ENCODE assay signal across 7 cellular contexts in the genomic region with DNA sequence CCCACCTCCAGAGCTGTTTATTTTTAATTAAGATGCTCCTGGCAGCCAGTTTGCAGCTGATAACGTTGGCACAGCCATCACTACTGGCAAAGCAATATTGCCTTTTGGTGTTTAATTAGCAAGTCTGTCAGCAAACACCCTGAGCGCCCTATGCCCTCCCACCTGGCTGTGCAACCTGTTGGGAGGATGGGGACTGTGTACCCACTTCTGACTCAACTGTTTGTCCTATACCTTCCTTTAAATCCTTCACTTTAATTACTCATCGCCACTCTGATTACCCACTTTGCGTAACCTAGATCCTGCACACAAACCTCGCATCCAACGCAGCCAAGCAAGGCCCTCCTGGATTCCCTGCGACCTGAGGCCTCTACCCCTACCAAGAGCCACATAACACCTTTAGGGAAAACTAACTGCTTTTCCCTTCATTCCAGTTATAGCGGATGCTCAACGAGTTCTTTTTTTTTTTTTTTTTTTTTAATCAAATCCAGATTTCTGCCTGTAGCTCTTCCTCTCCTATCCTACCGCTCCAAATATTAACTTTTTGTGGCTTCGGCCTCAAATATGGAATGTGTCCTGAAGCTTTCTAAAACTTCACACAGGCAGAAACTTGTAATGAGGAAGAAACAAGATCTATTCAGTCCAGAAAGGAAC.
DNase-seq lines count a peak whose midpoint lies in the region; ATAC-seq and TF ChIP-seq lines count a peak whose summit lies in the region.

No MANE protein-coding gene starts in this region.

- H3K36me3 ChIP-seq in HUES6 (ENCODE audit: control insufficient read depth, insufficient read depth, low read length), result no peaks in the 10 kb centered on the region

- no peak for ATAC-seq in GM19023 (IDR thresholded peaks at IDR 0.05; ENCODE audit: unreplicated experiment)

- H3K4me1 ChIP-seq in HUES6 (ENCODE audit: control insufficient read depth, insufficient read depth, low read length), result peaks cover 65% of the 10 kb centered on the region

- DNase-seq in SHP77 treated with DMSO at 0.1 percent for 48 hours (lab: John Stamatoyannopoulos, UW) (peak; percentile 54), fibroblast of mammary gland (ENCODE audit: low read depth) (peak; percentile 47), COLO829 (ENCODE audit: low spot score) (no peak), NCI-H187 (lab: John Stamatoyannopoulos, UW) (no peak)

- peak overlapping the region; percentile 91; the same call in 1 of the 2 replicates for H3K27ac ChIP-seq in HUES6 (ENCODE audit: low read depth, low read length)
- H3K27ac ChIP-seq in skin epidermis, result peak overlapping the region in 15 of 21 experiments; percentile 0 to 78 (median 57)

- no peaks in the 10 kb centered on the region for H3K9me3 ChIP-seq in HUES6 (ENCODE audit: control insufficient read depth, insufficient read depth, low read depth, low read length)

- H3K27me3 ChIP-seq in HUES6 (ENCODE audit: control insufficient read depth, insufficient read depth, low read length), result no peaks in the 10 kb centered on the region

- TF ChIP-seq CTCF in fibroblast of mammary gland (conservative IDR thresholded peaks at IDR 0.05; ENCODE audit: control insufficient read depth, insufficient read depth, low read depth, low read length), result no peak

- H3K4me3 ChIP-seq in HUES6 (ENCODE audit: low read depth, low read length), result no peak overlapping the region
- no peak overlapping the region for H3K4me3 ChIP-seq in fibroblast of mammary gland (ENCODE audit: control insufficient read depth, low read depth, low read length)
- H3K4me3 ChIP-seq in skin epidermis, result no peak overlapping the region

- peak overlapping the region; percentile 58 for H3K9ac ChIP-seq in HUES6 (ENCODE audit: low read length)

Comparison
In these comparisons a context has a peak if more than half of its experiments do, and no peak if none do; other contexts are left out.
1. DNase-seq: peak in SHP77 treated with DMSO at 0.1 percent for 48 hours (single experiment) and fibroblast of mammary gland (single experiment); none in COLO829 (single experiment) and NCI-H187 (0 of 2).